Comparison of ENCODE assay signal across 1 cellular context in the genomic region with DNA sequence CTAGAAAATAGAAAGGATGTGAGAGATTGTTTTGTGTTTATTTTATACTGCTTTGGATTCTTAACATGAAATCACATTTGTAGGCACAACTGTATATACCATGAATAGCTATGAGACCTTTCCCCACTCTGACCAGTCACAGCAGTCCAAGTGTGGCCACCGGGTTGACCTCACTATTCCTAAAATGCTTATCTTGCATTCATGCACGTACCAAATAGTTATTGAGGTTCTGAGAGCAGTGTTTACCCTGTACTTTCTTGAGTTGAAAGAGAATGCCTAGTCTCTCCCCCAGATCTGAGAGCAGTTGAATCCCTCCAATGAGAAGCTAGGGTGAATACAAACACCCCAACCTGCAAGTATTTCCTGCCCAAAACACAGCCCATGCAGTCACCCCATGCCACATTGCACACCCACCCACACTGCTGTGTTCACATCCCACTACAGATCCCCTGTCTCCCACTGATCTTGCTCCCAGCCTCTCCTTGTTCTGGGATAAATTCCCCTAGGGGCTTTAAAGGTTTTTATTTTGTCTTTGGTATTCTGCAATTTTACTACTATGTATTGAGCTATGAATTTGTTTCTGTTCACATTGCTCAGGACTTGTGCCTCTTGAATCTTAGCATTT.
TF ChIP-seq lines count a peak whose summit lies in the region.

No MANE protein-coding gene starts in this region.

TF ChIP-seq in HepG2, 621 proteins besides CTCF, POLR2A, EP300 and RAD21:
- TF ChIP-seq ZNF180 (CRISPR knock-in tag; IDR thresholded peaks at IDR 0.05; ENCODE audit: borderline replicate concordance, low read depth): no peak
- peak; percentile 60 to 65; a peak in 3 of 4 replicates for TF ChIP-seq MAFK (conservative IDR thresholded peaks at IDR 0.05 in 1 of 2, IDR thresholded peaks at IDR 0.05 in 1 of 2; ENCODE audit: low read length in 2 of 2)
